23 cellular contexts compared by ENCODE assay signal in genomic region chr14:101256266-101256665, GRCh38.
"Had no signal": no experiment of that assay in that cellular context is flagged by ENCODE, and none has a peak within 500 bp of the region (broad histone marks: within the 10 kb centered on the region; RNA-seq: fewer than 3 reads in every experiment).

No MANE protein-coding gene starts in this region.

- H2AFZ ChIP-seq: neural progenitor cell had no signal

- H3K36me3 Mint-ChIP-seq: immature natural killer cell; memory B cell; natural killer cell treated with Interleukin-12 subunit alpha and Interleukin-12 subunit beta and Interleukin-15 and Interleukin-18, amount 100 ng/mL, for 72 hours; neural progenitor cell; stimulated activated effector memory CD8-positive, alpha-beta T cell treated with anti-CD3 and anti-CD28 coated beads, Interleukin-12 subunit alpha, Interleukin-12 subunit beta, amount 100 ng/mL, for 72 hours had no signal

- DNase-seq: dermis blood vessel endothelial cell; gastrocnemius medialis; immature natural killer cell; kidney; left cardiac atrium; left ventricle myocardium inferior; lower lobe of right lung; midbrain; nucleus accumbens; psoas muscle; retina; right lobe of liver; stimulated activated CD4-positive, alpha-beta T cell treated with anti-CD3 and anti-CD28 coated beads, Interleukin-4, amount 100 ng/mL, for 1 hour; stimulated activated CD8-positive, alpha-beta memory T cell treated with anti-CD3 and anti-CD28 coated beads, Interleukin-4, amount 100 ng/mL, for 48 hours; tibial artery; upper lobe of right lung had no signal

- H3K4me1 Mint-ChIP-seq: memory B cell, neural progenitor cell had no signal

- H3K9me3 ChIP-seq: gastrocnemius medialis, left ventricle myocardium inferior, lower lobe of right lung, right lobe of liver, tibial artery, upper lobe of right lung, vagina had no signal

- H3K27ac ChIP-seq: gastrocnemius medialis, left ventricle myocardium inferior, lower lobe of right lung, neural progenitor cell, psoas muscle, right lobe of liver, tibial artery, upper lobe of right lung, vagina had no signal

- H3K9me3 Mint-ChIP-seq: immature natural killer cell; natural killer cell treated with Interleukin-12 subunit alpha and Interleukin-12 subunit beta and Interleukin-15 and Interleukin-18, amount 100 ng/mL, for 72 hours; neural progenitor cell; stimulated activated effector memory CD8-positive, alpha-beta T cell treated with anti-CD3 and anti-CD28 coated beads, Interleukin-12 subunit alpha, Interleukin-12 subunit beta, amount 100 ng/mL, for 72 hours; stimulated activated naive CD8-positive, alpha-beta T cell treated with anti-CD3 and anti-CD28 coated beads, Interleukin-15, Interleukin-2, amounts not matched to agents 100 ng/mL and 50 ng/mL, for 24 hours had no signal

- H3K4me2 ChIP-seq: neural progenitor cell had no signal

- H3K36me3 ChIP-seq: gastrocnemius medialis, left ventricle myocardium inferior, lower lobe of right lung, neural progenitor cell, right lobe of liver, tibial artery, upper lobe of right lung, vagina had no signal

- ATAC-seq: esophagus mucosa; gastrocnemius medialis; lower lobe of right lung; natural killer cell treated with Interleukin-12 subunit alpha and Interleukin-12 subunit beta and Interleukin-15 and Interleukin-18, amount 100 ng/mL, for 72 hours; right lobe of liver; stimulated activated effector memory CD8-positive, alpha-beta T cell treated with anti-CD3 and anti-CD28 coated beads, Interleukin-12 subunit alpha, Interleukin-12 subunit beta, amount 100 ng/mL, for 72 hours; upper lobe of right lung had no signal

- H3K9ac ChIP-seq: neural progenitor cell had no signal

- H3K4me3 Mint-ChIP-seq: immature natural killer cell; memory B cell; natural killer cell treated with Interleukin-12 subunit alpha and Interleukin-12 subunit beta and Interleukin-15 and Interleukin-18, amount 100 ng/mL, for 72 hours; neural progenitor cell; stimulated activated effector memory CD8-positive, alpha-beta T cell treated with anti-CD3 and anti-CD28 coated beads, Interleukin-12 subunit alpha, Interleukin-12 subunit beta, amount 100 ng/mL, for 72 hours; stimulated activated naive CD8-positive, alpha-beta T cell treated with anti-CD3 and anti-CD28 coated beads, Interleukin-15, Interleukin-2, amounts not matched to agents 100 ng/mL and 50 ng/mL, for 24 hours had no signal

- H3K4me3 ChIP-seq: gastrocnemius medialis, left ventricle myocardium inferior, lower lobe of right lung, neural progenitor cell, psoas muscle, right lobe of liver, tibial artery, upper lobe of right lung, vagina had no signal

- H3K27ac Mint-ChIP-seq: immature natural killer cell; memory B cell; natural killer cell treated with Interleukin-12 subunit alpha and Interleukin-12 subunit beta and Interleukin-15 and Interleukin-18, amount 100 ng/mL, for 72 hours; neural progenitor cell; stimulated activated effector memory CD8-positive, alpha-beta T cell treated with anti-CD3 and anti-CD28 coated beads, Interleukin-12 subunit alpha, Interleukin-12 subunit beta, amount 100 ng/mL, for 72 hours; stimulated activated naive CD8-positive, alpha-beta T cell treated with anti-CD3 and anti-CD28 coated beads, Interleukin-15, Interleukin-2, amounts not matched to agents 100 ng/mL and 50 ng/mL, for 24 hours had no signal

- H3K4me1 ChIP-seq: gastrocnemius medialis, left ventricle myocardium inferior, lower lobe of right lung, neural progenitor cell, psoas muscle, right lobe of liver, tibial artery, upper lobe of right lung, vagina had no signal

- H3K27me3 ChIP-seq: gastrocnemius medialis, neural progenitor cell, right lobe of liver, vagina had no signal
